In the genomic region with DNA sequence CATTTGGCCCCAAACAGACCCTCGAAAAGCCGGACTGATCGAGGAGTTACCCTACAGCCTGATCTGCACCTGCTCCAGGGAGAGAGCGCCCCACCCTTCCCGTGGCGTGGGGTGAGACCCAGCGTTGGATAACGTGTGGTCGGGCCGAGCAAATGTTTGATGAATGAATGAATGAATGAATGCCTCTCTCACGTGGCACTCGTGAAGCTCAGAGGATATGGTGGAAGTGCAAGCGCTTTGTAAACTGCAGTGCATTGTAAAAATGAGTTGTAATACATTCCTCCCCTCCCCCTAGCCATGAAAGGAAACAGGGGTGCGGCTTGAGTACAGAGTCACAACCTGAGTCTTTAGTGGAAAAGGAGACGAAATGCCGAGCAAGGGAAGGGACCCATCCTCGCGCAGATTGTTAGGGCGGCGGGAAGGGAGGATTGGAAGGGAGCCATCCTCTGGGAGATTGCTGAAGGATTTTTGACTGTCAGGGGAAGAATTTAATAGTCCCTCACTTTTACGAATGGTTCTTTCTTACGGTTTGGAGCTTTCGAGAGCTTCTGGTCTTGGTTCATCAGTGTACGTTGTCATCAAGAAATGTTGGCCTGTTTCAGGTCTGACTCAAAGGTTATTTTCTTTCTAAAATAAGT, we compare ENCODE assay signal across 8 cellular contexts. TPM values are rescaled to one million over a fixed set of nuclear protein-coding genes. Genes with fewer than 3 reads are reported as not detected.
DNase-seq lines count a peak whose midpoint lies in the region; ATAC-seq and TF ChIP-seq lines count a peak whose summit lies in the region.

No MANE protein-coding gene starts in this region.

- no peak for TF ChIP-seq POLR2A in suprapubic skin (IDR thresholded peaks at IDR 0.05)

- H3K23ac ChIP-seq in mesendoderm (ENCODE audit: low read length) = peak overlapping the region; percentile 51

- DNase-seq in GM03348 (ENCODE audit: low spot score) (peak; percentile 35), HL-60 (ENCODE audit: low read depth in 1 of 2, low spot score in 1 of 2) (peak in 1 of 2 experiments; percentile 62), T-helper 22 cell (ENCODE audit: low read depth) (peak; percentile 70), mesendoderm (no peak), suprapubic skin (ENCODE audit: low spot score in 2 of 2) (no peak), NCI-H1092 treated with DMSO at 0.1 percent for 48 hours (lab: John Stamatoyannopoulos, UW) (no peak)
- peak; percentile 61 for DNase-seq in effector CD4-positive, alpha-beta T cell

- TF ChIP-seq CTCF in HL-60 (IDR thresholded peaks at IDR 0.05; ENCODE audit: insufficient read depth, low read length) = no peak
- no peak for TF ChIP-seq CTCF in suprapubic skin (IDR thresholded peaks at IDR 0.05)

- H3K18ac ChIP-seq in mesendoderm (ENCODE audit: low read length) = no peak overlapping the region

- H3K79me2 ChIP-seq in mesendoderm (ENCODE audit: control insufficient read depth, insufficient read depth, low read length) = peaks cover 51% of the 10 kb centered on the region

- H4K5ac ChIP-seq in mesendoderm (ENCODE audit: low read length) = no peak overlapping the region

- H3K27me3 ChIP-seq in HL-60 (ENCODE audit: insufficient read depth, poor library complexity, severe bottlenecking) = no peaks in the 10 kb centered on the region
- H3K27me3 ChIP-seq in mesendoderm (ENCODE audit: insufficient read depth, low read length, poor library complexity) = no peaks in the 10 kb centered on the region
- no peaks in the 10 kb centered on the region for H3K27me3 ChIP-seq in suprapubic skin

- no peak overlapping the region for H2AK5ac ChIP-seq in mesendoderm (ENCODE audit: low read length)

- no peak overlapping the region for H2BK120ac ChIP-seq in mesendoderm (ENCODE audit: low read depth, low read length)

- H3K9me3 ChIP-seq in suprapubic skin = no peaks in the 10 kb centered on the region

- H4K8ac ChIP-seq in mesendoderm (ENCODE audit: low read depth, low read length) = no peak overlapping the region

- WGBS in mesendoderm (ENCODE audit: extremely low coverage, insufficient coverage, low lambda C conversion rate) = no CpG with 5 or more reads among the region's 24 CpGs
- 1% methylated on average over 24 of the region's 24 CpGs for WGBS in suprapubic skin

- H3K36me3 ChIP-seq in mesendoderm (ENCODE audit: control insufficient read depth, insufficient read depth, low read length) = no peaks in the 10 kb centered on the region
- peaks cover 8% of the 10 kb centered on the region for H3K36me3 ChIP-seq in suprapubic skin

- H3K4me3 ChIP-seq in HL-60 (replicated peaks; ENCODE audit: insufficient read depth, low read length) = peak overlapping the region; percentile 74
- peak overlapping the region; percentile 90 for H3K4me3 ChIP-seq in mesendoderm (ENCODE audit: low read length)
- H3K4me3 ChIP-seq in suprapubic skin = peak overlapping the region; percentile 100

- peak overlapping the region; percentile 65 for H2BK5ac ChIP-seq in mesendoderm (ENCODE audit: low read length)

- H3K56ac ChIP-seq in mesendoderm (ENCODE audit: low read length) = peak overlapping the region; percentile 96

- ATAC-seq in GM21381 (IDR thresholded peaks at IDR 0.05; ENCODE audit: unreplicated experiment) = peak; percentile 26

- H3K4me1 ChIP-seq in mesendoderm (ENCODE audit: control insufficient read depth, low read depth, low read length) (no peaks in the 10 kb centered on the region), suprapubic skin (peaks cover 42% of the 10 kb centered on the region)

- H3K79me1 ChIP-seq in mesendoderm (ENCODE audit: low read length) = peaks cover 21% of the 10 kb centered on the region

- TF ChIP-seq EP300 in suprapubic skin (IDR thresholded peaks at IDR 0.05) = no peak

- peak overlapping the region; percentile 92 for H3K4me2 ChIP-seq in mesendoderm (ENCODE audit: low read length)

- H3K27ac ChIP-seq in HL-60 (replicated peaks) = peak overlapping the region; percentile 92
- peak overlapping the region; percentile 89 for H3K27ac ChIP-seq in mesendoderm (ENCODE audit: low read depth, low read length)
- peak overlapping the region; percentile 97 for H3K27ac ChIP-seq in suprapubic skin

- H3K9ac ChIP-seq in mesendoderm (ENCODE audit: low read length) = peak overlapping the region; percentile 91

- H3K4ac ChIP-seq in mesendoderm (ENCODE audit: low read depth, low read length) = no peak overlapping the region

- H2BK15ac ChIP-seq in mesendoderm (replicated peaks; ENCODE audit: low read depth) = no peak overlapping the region

RNA-seq across cellular contexts. Expression of a gene that starts 0.8 kb away (rescaled TPM):
- polyA plus RNA-seq in mesendoderm (2013, experiment 1 of 2) = 17.1 TPM
- 16.0 TPM for polyA plus RNA-seq in mesendoderm (2013, experiment 2 of 2)
- 100 to 1,000 TPM; 106 to 363 (median 138) TPM for total RNA-seq in suprapubic skin

Comparison
In these comparisons a context has a peak if more than half of its experiments do, and no peak if none do; other contexts are left out.
1. DNase-seq: peak in GM03348 (single experiment), T-helper 22 cell (single experiment) and effector CD4-positive, alpha-beta T cell (single experiment); none in mesendoderm (single experiment), suprapubic skin (0 of 2) and NCI-H1092 treated with DMSO at 0.1 percent for 48 hours (single experiment).
2. Peak in every context shown above with its lines, with median percentiles within 50 percentile points of each other: H3K27ac ChIP-seq and H3K4me3 ChIP-seq.